Comparison of ENCODE assay signal across 19 cellular contexts in genomic region chr11:75308986-75309385, GRCh38. TPM values are rescaled to one million over a fixed set of nuclear protein-coding genes. Genes with fewer than 3 reads are reported as not detected.
A peak's percentile ranks its signal among the peaks of the same experiment; 100 is the strongest.
DNase-seq lines count a peak whose midpoint lies in the region; ATAC-seq, FAIRE-seq and TF ChIP-seq lines count a peak whose summit lies in the region.
"Had no signal": no experiment of that assay in that cellular context is flagged by ENCODE, and none has a peak within 500 bp of the region (broad histone marks: within the 10 kb centered on the region; RNA-seq: fewer than 3 reads in every experiment).

No MANE protein-coding gene starts in this region.

- H3K27me3 ChIP-seq in stomach smooth muscle (ENCODE audit: control insufficient read depth in 1 of 2, insufficient read depth in 2 of 2, low read length in 2 of 2): no peaks in the 10 kb centered on the region
- H3K27me3 ChIP-seq: BLaER1 treated with 17β-estradiol and CSF1 and Interleukin-3, amounts not matched to agents 10 nM and 100 nM had no signal

- no peak for FAIRE-seq in kidney (lab: Jason Lieb, UNC)
- FAIRE-seq: D721Med, GM12892, GM18507, RCC 7860 had no signal

- H3K4me3 ChIP-seq in kidney (ENCODE audit: low read length in 2 of 2): no peak overlapping the region
- peak overlapping the region in 1 of 2 donors; percentile 15 for H3K4me3 ChIP-seq in stomach smooth muscle (ENCODE audit: low read length in 2 of 2)
- H3K4me3 ChIP-seq: BLaER1 treated with 17β-estradiol and CSF1 and Interleukin-3, amounts not matched to agents 10 nM and 100 nM had no signal

- no peaks in the 10 kb centered on the region for H3K36me3 ChIP-seq in kidney (ENCODE audit: control insufficient read depth in 1 of 2, insufficient read depth in 2 of 2, low read length in 2 of 2)
- peaks cover 0 to 8% of the 10 kb centered on the region in 2 donors for H3K36me3 ChIP-seq in stomach smooth muscle (ENCODE audit: control insufficient read depth in 2 of 2, insufficient read depth in 2 of 2, low read length in 2 of 2)

- DNase-seq in kidney: peak; percentile 61
- no peak for DNase-seq in NCI-H2227 treated with DMSO at 0.1 percent for 48 hours (lab: John Stamatoyannopoulos, UW)
- DNase-seq in GM10266 (ENCODE audit: extremely low spot score): no peak
- DNase-seq: GOT3, Kasumi-1, MM.1S, NCI-H1092, NCI-H1436 treated with DMSO at 0.1 percent for 48 hours, NCI-H2081 treated with DMSO at 0.1 percent for 48 hours, SIG-M5 had no signal

- intact Hi-C loops in kidney (cut with DNase I): no loop called here

- TF ChIP-seq CTCF in C4-2B (conservative IDR thresholded peaks at IDR 0.05) (no peak), VCaP (conservative IDR thresholded peaks at IDR 0.05) (no peak), kidney (IDR thresholded peaks at IDR 0.05; ENCODE audit: borderline replicate concordance, extremely low read depth, insufficient read depth) (no peak), GM10266 (IDR thresholded peaks at IDR 0.05; ENCODE audit: control insufficient read depth, insufficient read depth, low read depth, missing control alignments) (no peak)

- H3K9me3 ChIP-seq in kidney (ENCODE audit: control insufficient read depth in 1 of 2, low read length in 2 of 2) (no peaks in the 10 kb centered on the region), stomach smooth muscle (ENCODE audit: control insufficient read depth in 2 of 2, low read length in 2 of 2) (no peaks in the 10 kb centered on the region)
- H3K9me3 ChIP-seq: BLaER1 treated with 17β-estradiol and CSF1 and Interleukin-3, amounts not matched to agents 10 nM and 100 nM had no signal

- ATAC-seq in GM21529 (IDR thresholded peaks at IDR 0.05; ENCODE audit: unreplicated experiment): no peak

- peak overlapping the region; percentile 69 for H3K27ac ChIP-seq in C4-2B
- H3K27ac ChIP-seq in VCaP: peak overlapping the region; percentile 7; the same call in 1 of the 2 replicates
- no peak overlapping the region for H3K27ac ChIP-seq in kidney (ENCODE audit: low read depth in 2 of 2, low read length in 2 of 2)
- H3K27ac ChIP-seq in stomach smooth muscle (ENCODE audit: low read length): peak overlapping the region; percentile 62
- H3K27ac ChIP-seq: BLaER1 treated with 17β-estradiol and CSF1 and Interleukin-3, amounts not matched to agents 10 nM and 100 nM had no signal

- no peak overlapping the region for H3K9ac ChIP-seq in kidney (ENCODE audit: low read length in 2 of 2)
- H3K9ac ChIP-seq in stomach smooth muscle (ENCODE audit: low read length in 2 of 2): no peak overlapping the region

- H3K4me1 ChIP-seq in kidney (ENCODE audit: control insufficient read depth in 1 of 2, insufficient read depth in 1 of 2, low read depth in 1 of 2, low read length in 2 of 2) (peaks cover 19 to 22% of the 10 kb centered on the region in 2 donors), stomach smooth muscle (ENCODE audit: control insufficient read depth, insufficient read depth, low read length) (peaks cover 85% of the 10 kb centered on the region)

RNA-seq across cellular contexts. Expression of gene ARRB1, which starts 42.5 kb away (rescaled TPM):
- total RNA-seq in kidney: 53.8 TPM
- polyA plus RNA-seq in kidney (ENCODE audit: insufficient read depth, low read depth, low replicate concordance): 17.6 TPM

Comparison
In these comparisons a context has a peak if more than half of its experiments do, and no peak if none do; other contexts are left out.
1. H3K27ac ChIP-seq: peak in C4-2B (single experiment), VCaP (single experiment) and stomach smooth muscle (single experiment); none in kidney (0 of 2).